In the genomic region with DNA sequence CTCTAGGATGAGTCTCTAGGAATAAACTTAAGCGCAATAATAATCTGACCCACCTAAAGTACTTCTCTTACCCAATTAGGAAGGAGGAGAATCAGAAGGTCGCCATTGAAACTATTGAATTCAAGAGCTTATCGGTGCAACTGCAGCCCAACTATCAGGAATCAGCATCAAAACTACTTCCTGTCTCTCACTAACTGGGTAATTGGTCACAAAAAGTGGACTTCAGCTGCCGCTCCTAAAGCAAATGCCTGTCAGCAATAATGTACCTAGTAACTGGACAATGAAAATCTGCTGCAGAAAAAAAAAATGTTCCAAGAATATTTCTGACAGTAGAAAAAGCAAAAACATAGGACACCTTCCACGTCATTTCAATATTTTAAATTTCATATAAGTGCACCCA, we compare ENCODE assay signal across 33 cellular contexts. TPM values are rescaled to one million over a fixed set of nuclear protein-coding genes. Genes with fewer than 3 reads are reported as not detected.
"Had no signal": no experiment of that assay in that cellular context is flagged by ENCODE, and none has a peak within 500 bp of the region (broad histone marks: within the 10 kb centered on the region; RNA-seq: fewer than 3 reads in every experiment).

No MANE protein-coding gene starts in this region.

- H3K27me3 ChIP-seq: adrenal gland had no signal

- H3K36me3 ChIP-seq: adrenal gland, WERI-Rb-1 had no signal

- H3K9ac ChIP-seq: KMS-11 had no signal

- H3K4me2 ChIP-seq: KMS-11, PC-9 had no signal

- ATAC-seq: activated T-cell treated with anti-CD3 and anti-CD28 coated beads, Interleukin-2, amount 50 U/mL, for 72 hours; activated T-helper 17 cell treated with anti-CD3 and anti-CD28 coated beads, Interleukin-2, amount 50 U/mL, for 72 hours; Right ventricle myocardium inferior had no signal

- H3K9me3 ChIP-seq: adrenal gland had no signal

- H3K4me1 ChIP-seq: adrenal gland had no signal

- H3K4me3 ChIP-seq: adrenal gland, PC-9 had no signal

- H3K27ac ChIP-seq: adrenal gland, KMS-11, PC-9, RWPE1, WERI-Rb-1 had no signal

- H2AFZ ChIP-seq: PC-9 had no signal

- FAIRE-seq: bronchial epithelial cell, TTC549 had no signal

- DNase-seq: activated CD4-positive, alpha-beta memory T cell treated with anti-CD3 and anti-CD28 coated beads, Interleukin-2, amount 10 ng/mL, durations not matched to agents 7 days and 5 days; activated CD4-positive, alpha-beta T cell treated with anti-CD3 and anti-CD28 coated beads for 1 hour; activated CD4-positive, alpha-beta T cell treated with anti-CD3 and anti-CD28 coated beads for 48 hours; activated CD4-positive, CD25-positive, alpha-beta regulatory T cell; activated CD8-positive, alpha-beta memory T cell treated with anti-CD3 and anti-CD28 coated beads for 24 hours; activated effector memory CD4-positive, alpha-beta T cell treated with anti-CD3 and anti-CD28 coated beads, Interleukin-2, amount 50 U/mL, for 16 hours; activated naive CD4-positive, alpha-beta T cell; activated naive CD8-positive, alpha-beta T cell treated with anti-CD3 and anti-CD28 coated beads, Interleukin-2, amount 10 ng/mL, durations not matched to agents 7 days and 5 days; activated T-cell treated with anti-CD3 and anti-CD28 coated beads, Interleukin-2, amount 50 U/mL, for 1 hour; activated T-cell treated with anti-CD3 and anti-CD28 coated beads, Interleukin-2, amount 50 U/mL, for 72 hours; adrenal gland; anterior cingulate cortex; caudate nucleus; cerebellar nuclear complex; MM.1S; NCI-H1092 treated with DMSO at 0.1 percent for 48 hours; NCI-H1417 treated with DMSO at 0.1 percent for 48 hours; NCI-H187 treated with DMSO at 0.1 percent for 48 hours; NCI-H2081; NCI-H446 treated with DMSO at 0.1 percent for 48 hours; NCI-H524; NCI-H69; SIG-M5; WERI-Rb-1 had no signal

RNA-seq across cellular contexts. Expression of a gene that starts 3.3 kb away (rescaled TPM):
- total RNA-seq: activated CD4-positive, alpha-beta memory T cell treated with anti-CD3 and anti-CD28 coated beads, Interleukin-2, amount 10 ng/mL, durations not matched to agents 7 days and 5 days; activated naive CD8-positive, alpha-beta T cell treated with anti-CD3 and anti-CD28 coated beads, Interleukin-2, amount 10 ng/mL, durations not matched to agents 7 days and 5 days; activated T-cell treated with anti-CD3 and anti-CD28 coated beads, Interleukin-2, amount 50 U/mL, for 72 hours; activated T-helper 17 cell treated with anti-CD3 and anti-CD28 coated beads, Interleukin-2, amount 50 U/mL, for 72 hours; bronchial epithelial cell; LHCN-M2; PC-9; Right ventricle myocardium inferior; SK-MEL-5 had no signal

RNA-seq across cellular contexts. Expression of a gene that starts 27.0 kb away (rescaled TPM):
- total RNA-seq: activated CD4-positive, alpha-beta memory T cell treated with anti-CD3 and anti-CD28 coated beads, Interleukin-2, amount 10 ng/mL, durations not matched to agents 7 days and 5 days; activated T-cell treated with anti-CD3 and anti-CD28 coated beads, Interleukin-2, amount 50 U/mL, for 72 hours; adrenal gland; bronchial epithelial cell; LHCN-M2; PC-9; Right ventricle myocardium inferior; SK-MEL-5 had no signal
- polyA plus RNA-seq: adrenal gland had no signal

RNA-seq across cellular contexts. Expression of a gene that starts 34.7 kb away (rescaled TPM):
- total RNA-seq: activated CD4-positive, alpha-beta memory T cell treated with anti-CD3 and anti-CD28 coated beads, Interleukin-2, amount 10 ng/mL, durations not matched to agents 7 days and 5 days; adrenal gland; bronchial epithelial cell; LHCN-M2; PC-9; Right ventricle myocardium inferior; SK-MEL-5 had no signal
- polyA plus RNA-seq: adrenal gland had no signal

RNA-seq across cellular contexts. Expression of a gene that starts 52.8 kb away (rescaled TPM):
- total RNA-seq: activated CD4-positive, alpha-beta memory T cell treated with anti-CD3 and anti-CD28 coated beads, Interleukin-2, amount 10 ng/mL, durations not matched to agents 7 days and 5 days; activated naive CD8-positive, alpha-beta T cell treated with anti-CD3 and anti-CD28 coated beads, Interleukin-2, amount 10 ng/mL, durations not matched to agents 7 days and 5 days; activated T-cell treated with anti-CD3 and anti-CD28 coated beads, Interleukin-2, amount 50 U/mL, for 72 hours; activated T-helper 17 cell treated with anti-CD3 and anti-CD28 coated beads, Interleukin-2, amount 50 U/mL, for 72 hours; adrenal gland; bronchial epithelial cell; LHCN-M2; PC-9; Right ventricle myocardium inferior; SK-MEL-5 had no signal
- polyA plus RNA-seq: adrenal gland had no signal
